Comparison of ENCODE assay signal across 19 cellular contexts in the genomic region with DNA sequence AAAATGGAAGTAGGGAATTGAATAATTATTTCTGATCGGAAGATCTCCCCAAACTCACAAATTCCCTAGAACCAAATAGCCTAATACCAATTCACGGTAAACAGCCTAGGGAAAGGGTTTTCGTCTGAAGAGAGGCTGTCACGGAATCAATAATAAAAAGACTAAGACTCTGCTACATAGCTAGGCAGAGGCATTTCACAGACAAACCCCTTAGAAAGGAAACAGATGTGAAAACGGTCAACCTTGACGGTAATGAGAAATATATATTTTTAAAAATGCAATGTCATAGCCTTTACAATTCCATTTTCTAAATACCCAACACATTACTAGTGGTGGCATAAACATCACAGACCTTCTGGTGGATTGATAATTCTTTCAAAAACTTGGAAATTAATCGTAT. TPM values are rescaled to one million over a fixed set of nuclear protein-coding genes. Genes with fewer than 3 reads are reported as not detected.
"Had no signal": no experiment of that assay in that cellular context is flagged by ENCODE, and none has a peak within 500 bp of the region (broad histone marks: within the 10 kb centered on the region; RNA-seq: fewer than 3 reads in every experiment).

No MANE protein-coding gene starts in this region.

- H3K4me3 ChIP-seq: coronary artery, pancreas, testis, vagina had no signal

- H3K4me1 Mint-ChIP-seq: activated naive CD8-positive, alpha-beta T cell treated with anti-CD3 and anti-CD28 coated beads, Interleukin-2, amount 10 ng/mL, durations not matched to agents 7 days and 5 days had no signal

- ATAC-seq: pancreas had no signal

- H3K9me3 Mint-ChIP-seq: activated CD4-positive, alpha-beta memory T cell treated with anti-CD3 and anti-CD28 coated beads for 36 hours; activated naive CD8-positive, alpha-beta T cell treated with anti-CD3 and anti-CD28 coated beads, Interleukin-2, amount 10 ng/mL, durations not matched to agents 7 days and 5 days; nephron; T-helper 1 cell treated with Interleukin-12 subunit alpha and Interleukin-12 subunit beta and Interleukin-4 antibody, amounts not matched to agents 30 μg/mL and 1 μg/mL, for 36 hours; type B pancreatic cell had no signal

- H3K9me3 ChIP-seq: pancreas, testis, vagina had no signal

- H3K27ac ChIP-seq: pancreas, testis, vagina had no signal

- H3K36me3 Mint-ChIP-seq: activated CD4-positive, alpha-beta memory T cell treated with anti-CD3 and anti-CD28 coated beads for 36 hours; activated naive CD8-positive, alpha-beta T cell treated with anti-CD3 and anti-CD28 coated beads, Interleukin-2, amount 10 ng/mL, durations not matched to agents 7 days and 5 days; type B pancreatic cell had no signal

- H3K4me3 Mint-ChIP-seq: activated CD4-positive, alpha-beta memory T cell treated with anti-CD3 and anti-CD28 coated beads for 36 hours; activated naive CD8-positive, alpha-beta T cell treated with anti-CD3 and anti-CD28 coated beads, Interleukin-2, amount 10 ng/mL, durations not matched to agents 7 days and 5 days; T-helper 1 cell treated with Interleukin-12 subunit alpha and Interleukin-12 subunit beta and Interleukin-4 antibody, amounts not matched to agents 30 μg/mL and 1 μg/mL, for 36 hours; type B pancreatic cell had no signal

- H3K27me3 ChIP-seq: pancreas, testis, vagina had no signal

- H3K27me3 Mint-ChIP-seq: type B pancreatic cell had no signal

- H3K36me3 ChIP-seq: pancreas, vagina had no signal

- H3K27ac Mint-ChIP-seq: activated CD4-positive, alpha-beta memory T cell treated with anti-CD3 and anti-CD28 coated beads for 36 hours; activated naive CD8-positive, alpha-beta T cell treated with anti-CD3 and anti-CD28 coated beads, Interleukin-2, amount 10 ng/mL, durations not matched to agents 7 days and 5 days; T-helper 1 cell treated with Interleukin-12 subunit alpha and Interleukin-12 subunit beta and Interleukin-4 antibody, amounts not matched to agents 30 μg/mL and 1 μg/mL, for 36 hours; type B pancreatic cell had no signal

- DNase-seq: activated CD4-positive, alpha-beta memory T cell treated with anti-CD3 and anti-CD28 coated beads for 36 hours; activated CD4-positive, alpha-beta T cell treated with anti-CD3 and anti-CD28 coated beads for 48 hours; activated naive CD4-positive, alpha-beta T cell treated with Interleukin-2 at 50 U/mL for 16 hours; activated naive CD8-positive, alpha-beta T cell treated with anti-CD3 and anti-CD28 coated beads, Interleukin-2, amount 10 ng/mL, durations not matched to agents 7 days and 5 days; activated T-cell treated with anti-CD3 and anti-CD28 coated beads, Interleukin-2, amount 50 U/mL, for 48 hours; cerebellar nuclear complex; hippocampal formation; left ventricle myocardium superior; mammary epithelial cell; pancreas; stimulated activated CD4-positive, alpha-beta T cell treated with anti-CD3 and anti-CD28 coated beads, Interleukin-12 subunit alpha, Interleukin-12 subunit beta, amount 100 ng/mL, for 4 hours; T1000; testis had no signal

- H3K4me1 ChIP-seq: testis, vagina had no signal

RNA-seq across cellular contexts. Expression of gene PROM1, which starts 28.4 kb away (rescaled TPM):
- total RNA-seq: activated CD4-positive, alpha-beta memory T cell treated with anti-CD3 and anti-CD28 coated beads for 36 hours; activated naive CD8-positive, alpha-beta T cell treated with anti-CD3 and anti-CD28 coated beads, Interleukin-2, amount 10 ng/mL, durations not matched to agents 7 days and 5 days; pulmonary artery endothelial cell; vagina had no signal
